Comparison of ENCODE assay signal across 1 cellular context in genomic region chr9:127224178-127224882, GRCh38.
TF ChIP-seq lines count a peak whose summit lies in the region.

No MANE protein-coding gene starts in this region.

TF ChIP-seq in HepG2, 621 proteins besides CTCF, POLR2A, EP300 and RAD21 (continued from another document and continues in another):
- TF ChIP-seq TMF1 (CRISPR knock-in tag; IDR thresholded peaks at IDR 0.05; ENCODE audit: low read depth): no peak
- TF ChIP-seq KDM5B (CRISPR knock-in tag; IDR thresholded peaks at IDR 0.05; ENCODE audit: borderline replicate concordance): peak; percentile 37; the same call in 1 of the 2 replicates
- no peak for TF ChIP-seq THYN1 (CRISPR knock-in tag; IDR thresholded peaks at IDR 0.05; ENCODE audit: borderline replicate concordance, low read depth)
- TF ChIP-seq ZNF230 (CRISPR knock-in tag; IDR thresholded peaks at IDR 0.05): 0 out of 2 replicates have a peak, but pooled peaks have one; percentile 51
- TF ChIP-seq ZIK1 (CRISPR knock-in tag; IDR thresholded peaks at IDR 0.05; ENCODE audit: borderline replicate concordance, low read depth): no peak
- TF ChIP-seq, protein P1, sequence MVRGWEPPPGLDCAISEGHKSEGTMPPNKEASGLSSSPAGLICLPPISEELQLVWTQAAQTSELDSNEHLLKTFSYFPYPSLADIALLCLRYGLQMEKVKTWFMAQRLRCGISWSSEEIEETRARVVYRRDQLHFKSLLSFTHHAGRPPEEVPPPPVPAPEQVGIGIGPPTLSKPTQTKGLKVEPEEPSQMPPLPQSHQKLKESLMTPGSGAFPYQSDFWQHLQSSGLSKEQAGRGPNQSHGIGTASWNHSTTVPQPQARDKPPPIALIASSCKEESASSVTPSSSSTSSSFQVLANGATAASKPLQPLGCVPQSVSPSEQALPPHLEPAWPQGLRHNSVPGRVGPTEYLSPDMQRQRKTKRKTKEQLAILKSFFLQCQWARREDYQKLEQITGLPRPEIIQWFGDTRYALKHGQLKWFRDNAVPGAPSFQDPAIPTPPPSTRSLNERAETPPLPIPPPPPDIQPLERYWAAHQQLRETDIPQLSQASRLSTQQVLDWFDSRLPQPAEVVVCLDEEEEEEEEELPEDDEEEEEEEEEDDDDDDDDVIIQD (CRISPR knock-in tag; IDR thresholded peaks at IDR 0.05; ENCODE audit: low read depth): 0 out of 2 replicates have a peak, but pooled peaks have one; percentile 20
- no peak for TF ChIP-seq HMG20B (CRISPR knock-in tag; conservative IDR thresholded peaks at IDR 0.05)
- TF ChIP-seq ZBTB3 (CRISPR knock-in tag; IDR thresholded peaks at IDR 0.05; ENCODE audit: borderline replicate concordance, low read depth): no peak
- TF ChIP-seq ZBTB7A (CRISPR knock-in tag; IDR thresholded peaks at IDR 0.05): no peak
- no peak for TF ChIP-seq ZNF530 (CRISPR knock-in tag; IDR thresholded peaks at IDR 0.05; ENCODE audit: low read depth)
- TF ChIP-seq, protein P2, sequence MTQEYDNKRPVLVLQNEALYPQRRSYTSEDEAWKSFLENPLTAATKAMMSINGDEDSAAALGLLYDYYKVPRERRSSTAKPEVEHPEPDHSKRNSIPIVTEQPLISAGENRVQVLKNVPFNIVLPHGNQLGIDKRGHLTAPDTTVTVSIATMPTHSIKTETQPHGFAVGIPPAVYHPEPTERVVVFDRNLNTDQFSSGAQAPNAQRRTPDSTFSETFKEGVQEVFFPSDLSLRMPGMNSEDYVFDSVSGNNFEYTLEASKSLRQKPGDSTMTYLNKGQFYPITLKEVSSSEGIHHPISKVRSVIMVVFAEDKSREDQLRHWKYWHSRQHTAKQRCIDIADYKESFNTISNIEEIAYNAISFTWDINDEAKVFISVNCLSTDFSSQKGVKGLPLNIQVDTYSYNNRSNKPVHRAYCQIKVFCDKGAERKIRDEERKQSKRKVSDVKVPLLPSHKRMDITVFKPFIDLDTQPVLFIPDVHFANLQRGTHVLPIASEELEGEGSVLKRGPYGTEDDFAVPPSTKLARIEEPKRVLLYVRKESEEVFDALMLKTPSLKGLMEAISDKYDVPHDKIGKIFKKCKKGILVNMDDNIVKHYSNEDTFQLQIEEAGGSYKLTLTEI (CRISPR knock-in tag; conservative IDR thresholded peaks at IDR 0.05): no peak
- no peak for TF ChIP-seq ZNF121 (CRISPR knock-in tag; IDR thresholded peaks at IDR 0.05)
- TF ChIP-seq CBX5 (CRISPR knock-in tag; IDR thresholded peaks at IDR 0.05; ENCODE audit: borderline replicate concordance): 0 out of 2 replicates have a peak, but pooled peaks have one; percentile 25
- 0 out of 2 replicates have a peak, but pooled peaks have one; percentile 62 for TF ChIP-seq GLI4 (CRISPR knock-in tag; IDR thresholded peaks at IDR 0.05; ENCODE audit: borderline replicate concordance)
- no peak for TF ChIP-seq DDIT3 (CRISPR knock-in tag; IDR thresholded peaks at IDR 0.05)
- TF ChIP-seq ZNF276 (CRISPR knock-in tag; IDR thresholded peaks at IDR 0.05; ENCODE audit: low read depth): no peak
- TF ChIP-seq SRSF4 (IDR thresholded peaks at IDR 0.05; ENCODE audit: low read depth, low read length, poor library complexity, severe bottlenecking): no peak
- no peak for TF ChIP-seq ZNF326 (CRISPR knock-in tag; IDR thresholded peaks at IDR 0.05; ENCODE audit: borderline replicate concordance)
- TF ChIP-seq ZNF333 (CRISPR knock-in tag; IDR thresholded peaks at IDR 0.05; ENCODE audit: borderline replicate concordance): no peak
- TF ChIP-seq NR3C1 (CRISPR knock-in tag; IDR thresholded peaks at IDR 0.05): no peak
- no peak for TF ChIP-seq CEBPG (CRISPR knock-in tag; IDR thresholded peaks at IDR 0.05)
- TF ChIP-seq ZNF432 (CRISPR knock-in tag; IDR thresholded peaks at IDR 0.05; ENCODE audit: borderline replicate concordance): no peak
- 0 out of 2 replicates have a peak, but pooled peaks have one; percentile 23 for TF ChIP-seq ZNF414 (CRISPR knock-in tag; IDR thresholded peaks at IDR 0.05)
- no peak for TF ChIP-seq KDM4B (CRISPR knock-in tag; IDR thresholded peaks at IDR 0.05)
- no peak for TF ChIP-seq CENPT (CRISPR knock-in tag; IDR thresholded peaks at IDR 0.05; ENCODE audit: low read depth)
- TF ChIP-seq ATF3 (CRISPR knock-in tag; IDR thresholded peaks at IDR 0.05): no peak
- TF ChIP-seq PLRG1 (conservative IDR thresholded peaks at IDR 0.05): no peak
- TF ChIP-seq AKNA (CRISPR knock-in tag; IDR thresholded peaks at IDR 0.05; ENCODE audit: borderline replicate concordance): no peak
- TF ChIP-seq ZNF550 (CRISPR knock-in tag; IDR thresholded peaks at IDR 0.05; ENCODE audit: borderline replicate concordance): no peak
- TF ChIP-seq ZNF34 (CRISPR knock-in tag; IDR thresholded peaks at IDR 0.05; ENCODE audit: borderline replicate concordance): no peak
- TF ChIP-seq STAG1 (CRISPR knock-in tag; IDR thresholded peaks at IDR 0.05): 0 out of 2 replicates have a peak, but pooled peaks have one; percentile 28
- TF ChIP-seq, protein P3, sequence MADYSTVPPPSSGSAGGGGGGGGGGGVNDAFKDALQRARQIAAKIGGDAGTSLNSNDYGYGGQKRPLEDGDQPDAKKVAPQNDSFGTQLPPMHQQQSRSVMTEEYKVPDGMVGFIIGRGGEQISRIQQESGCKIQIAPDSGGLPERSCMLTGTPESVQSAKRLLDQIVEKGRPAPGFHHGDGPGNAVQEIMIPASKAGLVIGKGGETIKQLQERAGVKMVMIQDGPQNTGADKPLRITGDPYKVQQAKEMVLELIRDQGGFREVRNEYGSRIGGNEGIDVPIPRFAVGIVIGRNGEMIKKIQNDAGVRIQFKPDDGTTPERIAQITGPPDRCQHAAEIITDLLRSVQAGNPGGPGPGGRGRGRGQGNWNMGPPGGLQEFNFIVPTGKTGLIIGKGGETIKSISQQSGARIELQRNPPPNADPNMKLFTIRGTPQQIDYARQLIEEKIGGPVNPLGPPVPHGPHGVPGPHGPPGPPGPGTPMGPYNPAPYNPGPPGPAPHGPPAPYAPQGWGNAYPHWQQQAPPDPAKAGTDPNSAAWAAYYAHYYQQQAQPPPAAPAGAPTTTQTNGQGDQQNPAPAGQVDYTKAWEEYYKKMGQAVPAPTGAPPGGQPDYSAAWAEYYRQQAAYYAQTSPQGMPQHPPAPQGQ (CRISPR knock-in tag; IDR thresholded peaks at IDR 0.05; ENCODE audit: borderline replicate concordance): no peak
- TF ChIP-seq PCBP1 (IDR thresholded peaks at IDR 0.05; ENCODE audit: borderline replicate concordance, low read depth, low read length): no peak
- no peak for TF ChIP-seq AGO1 (IDR thresholded peaks at IDR 0.05; ENCODE audit: low read depth, low read length, poor library complexity, severe bottlenecking)
- peak; percentile 45 for TF ChIP-seq ASH2L (IDR thresholded peaks at IDR 0.05; ENCODE audit: insufficient read length, low read depth, low read length)
- TF ChIP-seq, protein P4, sequence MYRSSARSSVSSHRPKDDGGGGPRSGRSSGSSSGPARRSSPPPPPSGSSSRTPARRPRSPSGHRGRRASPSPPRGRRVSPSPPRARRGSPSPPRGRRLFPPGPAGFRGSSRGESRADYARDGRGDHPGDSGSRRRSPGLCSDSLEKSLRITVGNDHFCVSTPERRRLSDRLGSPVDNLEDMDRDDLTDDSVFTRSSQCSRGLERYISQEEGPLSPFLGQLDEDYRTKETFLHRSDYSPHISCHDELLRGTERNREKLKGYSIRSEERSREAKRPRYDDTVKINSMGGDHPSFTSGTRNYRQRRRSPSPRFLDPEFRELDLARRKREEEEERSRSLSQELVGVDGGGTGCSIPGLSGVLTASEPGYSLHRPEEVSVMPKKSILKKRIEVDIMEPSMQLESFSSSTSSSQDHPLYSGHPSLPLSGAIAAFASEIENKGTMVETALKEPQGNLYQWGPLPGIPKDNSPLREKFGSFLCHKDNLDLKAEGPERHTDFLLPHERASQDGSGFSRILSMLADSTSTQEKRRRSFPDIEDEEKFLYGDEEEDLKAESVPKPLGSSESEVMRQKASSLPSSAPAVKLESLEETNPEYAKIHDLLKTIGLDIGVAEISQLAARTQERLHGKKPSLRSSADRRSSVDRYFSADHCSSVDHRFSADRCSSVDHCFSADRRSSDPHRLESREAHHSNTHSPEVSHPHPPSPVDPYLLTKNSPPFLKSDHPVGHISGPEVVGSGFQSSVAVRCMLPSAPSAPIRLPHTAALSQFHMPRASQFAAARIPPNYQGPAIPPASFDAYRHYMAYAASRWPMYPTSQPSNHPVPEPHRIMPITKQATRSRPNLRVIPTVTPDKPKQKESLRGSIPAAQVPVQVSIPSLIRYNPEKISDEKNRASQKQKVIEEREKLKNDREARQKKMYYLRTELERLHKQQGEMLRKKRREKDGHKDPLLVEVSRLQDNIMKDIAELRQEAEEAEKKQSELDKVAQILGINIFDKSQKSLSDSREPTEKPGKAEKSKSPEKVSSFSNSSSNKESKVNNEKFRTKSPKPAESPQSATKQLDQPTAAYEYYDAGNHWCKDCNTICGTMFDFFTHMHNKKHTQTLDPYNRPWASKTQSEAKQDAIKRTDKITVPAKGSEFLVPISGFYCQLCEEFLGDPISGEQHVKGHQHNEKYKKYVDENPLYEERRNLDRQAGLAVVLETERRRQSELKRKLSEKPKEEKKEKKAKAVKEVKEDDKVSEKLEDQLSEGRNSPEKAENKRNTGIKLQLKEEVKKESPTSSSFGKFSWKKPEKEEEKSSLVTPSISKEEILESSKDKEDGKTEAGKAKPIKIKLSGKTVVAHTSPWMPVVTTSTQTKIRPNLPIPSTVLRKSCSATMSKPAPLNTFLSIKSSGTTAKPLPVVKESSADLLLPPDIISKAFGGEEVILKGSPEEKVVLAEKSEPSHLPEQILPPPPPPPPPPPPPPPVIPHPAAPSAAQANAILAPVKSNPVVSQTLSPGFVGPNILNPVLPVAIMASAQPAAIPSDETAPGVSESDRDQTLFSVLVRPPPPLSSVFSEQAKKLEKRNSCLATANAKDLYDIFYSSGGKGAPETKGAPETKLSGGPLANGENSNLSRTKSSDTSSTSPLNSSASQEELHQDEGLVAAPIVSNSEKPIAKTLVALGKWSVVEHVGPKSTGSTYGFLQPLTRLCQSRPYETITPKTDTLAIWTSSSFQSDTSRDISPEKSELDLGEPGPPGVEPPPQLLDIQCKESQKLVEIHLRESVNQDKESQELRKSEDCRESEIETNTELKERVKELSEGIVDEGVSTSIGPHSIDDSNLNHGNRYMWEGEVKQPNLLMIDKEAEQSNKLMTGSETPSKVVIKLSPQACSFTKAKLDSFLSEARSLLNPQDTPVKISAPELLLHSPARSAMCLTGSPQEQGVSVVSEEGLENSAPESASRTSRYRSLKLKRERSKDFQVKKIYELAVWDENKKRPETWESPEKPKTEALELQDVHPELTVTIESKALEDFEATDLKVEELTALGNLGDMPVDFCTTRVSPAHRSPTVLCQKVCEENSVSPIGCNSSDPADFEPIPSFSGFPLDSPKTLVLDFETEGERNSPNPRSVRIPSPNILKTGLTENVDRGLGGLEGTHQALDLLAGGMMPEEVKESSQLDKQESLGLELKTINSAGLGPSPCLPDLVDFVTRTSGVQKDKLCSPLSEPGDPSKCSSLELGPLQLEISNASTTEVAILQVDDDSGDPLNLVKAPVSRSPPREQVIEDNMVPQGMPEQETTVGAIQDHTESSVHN (CRISPR knock-in tag; IDR thresholded peaks at IDR 0.05): no peak
- TF ChIP-seq NR2C2 (CRISPR knock-in tag; IDR thresholded peaks at IDR 0.05; ENCODE audit: borderline replicate concordance): no peak
